19 cellular contexts compared by ENCODE assay signal in genomic region chr18:46322411-46322891, GRCh38.
DNase-seq lines count a peak whose midpoint lies in the region; ATAC-seq, FAIRE-seq and TF ChIP-seq lines count a peak whose summit lies in the region.
"Had no signal": no experiment of that assay in that cellular context is flagged by ENCODE, and none has a peak within 500 bp of the region (broad histone marks: within the 10 kb centered on the region; RNA-seq: fewer than 3 reads in every experiment).

No MANE protein-coding gene starts in this region.

- no peaks in the 10 kb centered on the region for H3K79me1 ChIP-seq in H1 (ENCODE audit: low read depth, low read length)

- no peaks in the 10 kb centered on the region for H4K20me1 ChIP-seq in H1 (replicated peaks in 1 of 2; ENCODE audit: control insufficient read depth in 1 of 2, insufficient read depth in 2 of 2, low read length in 2 of 2)

- WGBS in A549 (ENCODE audit: missing lambda C conversion rate): 23% methylated on average over 13 of the region's 13 CpGs
- 83% methylated on average over 13 of the region's 13 CpGs; no CpG with 5 or more reads in 1 of the 2 experiments for WGBS in H1 (ENCODE audit: extremely low coverage in 1 of 2, insufficient coverage in 1 of 2, insufficient read length in 1 of 2, insufficient replicate concordance in 2 of 2, low coverage in 1 of 2, low lambda C conversion rate in 2 of 2, missing lambda C conversion rate in 1 of 2), 2 experiments

- H3K9me3 Mint-ChIP-seq in T-cell: no peaks in the 10 kb centered on the region
- H3K9me3 Mint-ChIP-seq: activated CD4-positive, alpha-beta T cell treated with anti-CD3 and anti-CD28 coated beads, Interleukin-2, amount 10 ng/mL, durations not matched to agents 7 days and 5 days; CD4-positive, alpha-beta memory T cell; immature natural killer cell had no signal

- CTCF ChIA-PET in A549 (lab: Yijun Ruan, JAX): interaction anchor here (0.6 kb wide), 2 partner anchors 8 to 35 kb away, joined by 3 read pairs; no protein-coding TSS in a partner anchor
- CTCF ChIA-PET in H1 (lab: Charles Lee; ENCODE audit: partially characterized antibody): interaction anchor here (1.0 to 4.1 kb wide), 5 partner anchors 11 to 373 kb away, joined by 3 to 18 read pairs (median 5); no protein-coding TSS in a partner anchor
- CTCF ChIA-PET in T-cell (lab: Charles Lee): no interaction called here

- H3K36me3 Mint-ChIP-seq in T-cell: no peaks in the 10 kb centered on the region
- H3K36me3 Mint-ChIP-seq: CD4-positive, alpha-beta memory T cell; immature natural killer cell had no signal

- no peak overlapping the region for H2BK5ac ChIP-seq in H1 (ENCODE audit: low read depth, low read length)

- H3K9me3 ChIP-seq in A549: no peaks in the 10 kb centered on the region
- H3K9me3 ChIP-seq in H1 (ENCODE audit: insufficient read depth in 2 of 2, low read depth in 1 of 2, low read length in 1 of 2): no peaks in the 10 kb centered on the region
- no peaks in the 10 kb centered on the region for H3K9me3 ChIP-seq in SJCRH30 (replicated peaks)

- 0 out of 2 replicates have a peak overlapping the region, but pooled peaks have one; percentile 5 for H2BK15ac ChIP-seq in H1 (ENCODE audit: low read length)

- H2BK120ac ChIP-seq in H1 (replicated peaks; ENCODE audit: low read depth, low read length): no peak overlapping the region

- DNase-seq in A549 (ENCODE audit: low read depth in 1 of 2, low spot score in 1 of 2) (peak in 1 of 2 experiments; percentile 24), HT-29 (ENCODE audit: low spot score) (peak; percentile 6), H1 (ENCODE audit: low read depth in 1 of 2, low spot score in 2 of 2) (no peak), mesenteric fat pad (ENCODE audit: low spot score) (peak; percentile 83), SJCRH30 (no peak), T-cell (no peak)
- DNase-seq: activated CD4-positive, alpha-beta T cell treated with anti-CD3 and anti-CD28 coated beads, Interleukin-2, amount 10 ng/mL, durations not matched to agents 7 days and 5 days; activated CD8-positive, alpha-beta memory T cell treated with anti-CD3 and anti-CD28 coated beads, Interleukin-2, amount 50 U/mL, for 48 hours; activated naive CD4-positive, alpha-beta T cell treated with Interleukin-2 at 50 U/mL for 16 hours; CD4-positive, alpha-beta memory T cell; cortex of kidney; immature natural killer cell; NCI-H1436 treated with DMSO at 0.1 percent for 48 hours; NCI-H510A; stimulated activated naive CD8-positive, alpha-beta T cell treated with anti-CD3 and anti-CD28 coated beads, Interleukin-15, Interleukin-2, amounts not matched to agents 100 U/mL and 50 U/mL, for 24 hours had no signal

- H3K9ac ChIP-seq in H1 (replicated peaks in 1 of 4; ENCODE audit: extremely low read depth in 1 of 4, low read depth in 3 of 4, low read length in 3 of 4): no peak overlapping the region

- peaks cover 27% of the 10 kb centered on the region for H3K4me1 ChIP-seq in A549
- H3K4me1 ChIP-seq in H1 (replicated peaks in 1 of 4; ENCODE audit: control insufficient read depth in 3 of 4, insufficient read depth in 4 of 4, low read length in 3 of 4): peaks cover 6 to 21% (median 18%) of the 10 kb centered on the region in 4 experiments
- H3K4me1 ChIP-seq in SJCRH30: no peaks in the 10 kb centered on the region

- TF ChIP-seq POLR2A in A549 (IDR thresholded peaks at IDR 0.05; ENCODE audit: low read length): no peak
- no peak for TF ChIP-seq POLR2A in H1 (IDR thresholded peaks at IDR 0.05; ENCODE audit: control extremely low read depth in 1 of 2, low read depth in 2 of 2, low read length in 2 of 2)

- no peak overlapping the region for H4K5ac ChIP-seq in H1 (ENCODE audit: insufficient read length, low read depth, low read length)

- H4K91ac ChIP-seq in H1 (replicated peaks; ENCODE audit: insufficient read length, low read length): no peak overlapping the region

- TF ChIP-seq EP300 in A549 (IDR thresholded peaks at IDR 0.05) (no peak), H1 (IDR thresholded peaks at IDR 0.05; ENCODE audit: borderline replicate concordance in 1 of 2, low read depth in 2 of 2, low read length in 2 of 2) (no peak)

- H3K4me3 ChIP-seq in A549 (no peak overlapping the region), H1 (ENCODE audit: extremely low read depth in 1 of 4, insufficient read depth in 2 of 4, low read depth in 3 of 4, low read length in 4 of 4) (no peak overlapping the region), SJCRH30 (no peak overlapping the region)
- H3K4me3 ChIP-seq: SK-N-MC had no signal

- peak overlapping the region; percentile 48; the same call in 1 of the 2 replicates for H3K18ac ChIP-seq in H1 (ENCODE audit: extremely low read depth, low read length)

- peak overlapping the region; percentile 87; the same call in 1 of the 2 replicates for H2BK20ac ChIP-seq in H1 (ENCODE audit: low read length)

- FAIRE-seq in A549 (lab: Jason Lieb, UNC): no peak
- FAIRE-seq in H1 (lab: Jason Lieb, UNC): no peak
- FAIRE-seq: TTC549 had no signal

- 0 out of 2 replicates have a peak overlapping the region, but pooled peaks have one; percentile 41 for H2AFZ ChIP-seq in H1 (ENCODE audit: low read length)

- TF ChIP-seq RAD21 in A549 (conservative IDR thresholded peaks at IDR 0.05 in 1 of 2, IDR thresholded peaks at IDR 0.05 in 1 of 2) (no peak), H1 (IDR thresholded peaks at IDR 0.05 in 1 of 2, conservative IDR thresholded peaks at IDR 0.05 in 1 of 2; ENCODE audit: low read depth in 2 of 2, low read length in 2 of 2) (no peak)

- peak overlapping the region; percentile 4; the same call in 1 of the 2 replicates for H2BK12ac ChIP-seq in H1 (ENCODE audit: low read depth, low read length)

- no peak overlapping the region for H3K4me3 Mint-ChIP-seq in T-cell
- H3K4me3 Mint-ChIP-seq: activated CD4-positive, alpha-beta T cell treated with anti-CD3 and anti-CD28 coated beads, Interleukin-2, amount 10 ng/mL, durations not matched to agents 7 days and 5 days; CD4-positive, alpha-beta memory T cell; immature natural killer cell had no signal

- ATAC-seq in A549 (peak in 1 of 2 experiments; percentile 38; a peak in 4 of 6 replicates), GM21717 (IDR thresholded peaks at IDR 0.05; ENCODE audit: unreplicated experiment) (no peak), GM18909 (IDR thresholded peaks at IDR 0.05; ENCODE audit: poor library complexity, unreplicated experiment) (no peak), T-cell (replicated peaks in 1 of 4) (no peak)
- ATAC-seq: stimulated activated naive CD8-positive, alpha-beta T cell treated with anti-CD3 and anti-CD28 coated beads, Interleukin-15, Interleukin-2, amounts not matched to agents 100 U/mL and 50 U/mL, for 24 hours had no signal

- no peaks in the 10 kb centered on the region for H3K23me2 ChIP-seq in H1 (ENCODE audit: low read depth, low read length)

- H3K27me3 Mint-ChIP-seq in T-cell: no peaks in the 10 kb centered on the region
- H3K27me3 Mint-ChIP-seq: CD4-positive, alpha-beta memory T cell had no signal

- H3K14ac ChIP-seq in H1 (ENCODE audit: insufficient read length): no peak overlapping the region

- peak overlapping the region; percentile 50 to 70; a peak in 3 of 6 replicates for H3K27ac ChIP-seq in A549
- no peak overlapping the region for H3K27ac ChIP-seq in H1 (ENCODE audit: low read depth, low read length)
- no peak overlapping the region for H3K27ac ChIP-seq in SJCRH30

- H4K8ac ChIP-seq in H1 (ENCODE audit: extremely low read depth, insufficient read depth, low read length): no peak overlapping the region

- no peak overlapping the region for H3K27ac Mint-ChIP-seq in T-cell
- H3K27ac Mint-ChIP-seq: activated CD4-positive, alpha-beta T cell treated with anti-CD3 and anti-CD28 coated beads, Interleukin-2, amount 10 ng/mL, durations not matched to agents 7 days and 5 days; CD4-positive, alpha-beta memory T cell had no signal

- H3K4me1 Mint-ChIP-seq in T-cell: peaks cover 0 to 3% (median 2%) of the 10 kb centered on the region in 3 donors

- H3K79me2 ChIP-seq in H1 (ENCODE audit: control insufficient read depth in 1 of 2, insufficient read depth in 2 of 2, low read length in 2 of 2): no peaks in the 10 kb centered on the region

- no peaks in the 10 kb centered on the region for H3K27me3 ChIP-seq in H1 (replicated peaks in 1 of 4; ENCODE audit: control insufficient read depth in 3 of 4, extremely low read depth in 1 of 4, insufficient read depth in 3 of 4, low read length in 3 of 4)
- H3K27me3 ChIP-seq in SJCRH30: no peaks in the 10 kb centered on the region

- H3K4me2 ChIP-seq in A549: peak overlapping the region; percentile 50
- peak overlapping the region; percentile 26 to 28; a peak in 3 of 4 replicates for H3K4me2 ChIP-seq in H1 (ENCODE audit: insufficient read depth in 1 of 2, low read depth in 2 of 2, low read length in 2 of 2)

- TF ChIP-seq CTCF in A549 (IDR thresholded peaks at IDR 0.05): no peak
- TF ChIP-seq CTCF in H1 (IDR thresholded peaks at IDR 0.05; ENCODE audit: control extremely low read depth in 1 of 3, insufficient read depth in 1 of 3, low read depth in 1 of 3, low read length in 3 of 3): no peak

- H3K56ac ChIP-seq in H1 (replicated peaks; ENCODE audit: insufficient read length, low read depth, low read length): no peak overlapping the region

- H3K36me3 ChIP-seq in H1 (ENCODE audit: control insufficient read depth in 2 of 4, insufficient read depth in 4 of 4, low read length in 3 of 4) (no peaks in the 10 kb centered on the region), SJCRH30 (no peaks in the 10 kb centered on the region)

- H3K23ac ChIP-seq in H1 (ENCODE audit: insufficient read length): no peak overlapping the region

- no peak overlapping the region for H3K4ac ChIP-seq in H1 (replicated peaks; ENCODE audit: insufficient read length, low read depth, low read length)

- POLR2A ChIA-PET in A549 (lab: Yijun Ruan, JAX): no interaction called here
- POLR2A ChIA-PET in H1 (lab: Charles Lee; ENCODE audit: partially characterized antibody): interaction anchor here (0.7 to 2.5 kb wide), 6 partner anchors 11 to 47 kb away, joined by 3 to 24 read pairs (median 4); a partner anchor contains a TSS
- POLR2A ChIA-PET in T-cell (lab: Charles Lee): no interaction called here

- H2AK5ac ChIP-seq in H1 (ENCODE audit: low read depth, low read length): peak overlapping the region; percentile 49; the same call in 1 of the 2 replicates

TF ChIP-seq in A549, 52 proteins besides CTCF, POLR2A, EP300 and RAD21 (continues in another document):
- TF ChIP-seq TP53 (CRISPR knock-in tag; IDR thresholded peaks at IDR 0.05) (no peak), RARB (CRISPR knock-in tag; IDR thresholded peaks at IDR 0.05) (no peak), HOXA7 (CRISPR knock-in tag; IDR thresholded peaks at IDR 0.05) (no peak), CHD2 (IDR thresholded peaks at IDR 0.05; ENCODE audit: low read length, partially characterized antibody) (no peak)

TF ChIP-seq in H1, 55 proteins besides CTCF, POLR2A, EP300 and RAD21 (continues in another document):
- no peak for TF ChIP-seq USF2 (IDR thresholded peaks at IDR 0.05; ENCODE audit: low read length)
- TF ChIP-seq SP1 (IDR thresholded peaks at IDR 0.05; ENCODE audit: low read depth, low read length): no peak

Comparison
In these comparisons a context has a peak if more than half of its experiments do, and no peak if none do; other contexts are left out.
1. DNase-seq: peak in HT-29 (single experiment) and mesenteric fat pad (single experiment); none in H1 (0 of 2), SJCRH30 (0 of 2) and T-cell (0 of 34).
2. H3K27ac ChIP-seq: peak in A549 (2 of 2); none in H1 (single experiment) and SJCRH30 (single experiment).
3. CTCF ChIA-PET loops: an anchor here in A549 (0.6 kb wide) and H1 (1.0 to 4.1 kb wide); none called in T-cell.